ENCODE assay signal across 8 cellular contexts in the genomic region with DNA sequence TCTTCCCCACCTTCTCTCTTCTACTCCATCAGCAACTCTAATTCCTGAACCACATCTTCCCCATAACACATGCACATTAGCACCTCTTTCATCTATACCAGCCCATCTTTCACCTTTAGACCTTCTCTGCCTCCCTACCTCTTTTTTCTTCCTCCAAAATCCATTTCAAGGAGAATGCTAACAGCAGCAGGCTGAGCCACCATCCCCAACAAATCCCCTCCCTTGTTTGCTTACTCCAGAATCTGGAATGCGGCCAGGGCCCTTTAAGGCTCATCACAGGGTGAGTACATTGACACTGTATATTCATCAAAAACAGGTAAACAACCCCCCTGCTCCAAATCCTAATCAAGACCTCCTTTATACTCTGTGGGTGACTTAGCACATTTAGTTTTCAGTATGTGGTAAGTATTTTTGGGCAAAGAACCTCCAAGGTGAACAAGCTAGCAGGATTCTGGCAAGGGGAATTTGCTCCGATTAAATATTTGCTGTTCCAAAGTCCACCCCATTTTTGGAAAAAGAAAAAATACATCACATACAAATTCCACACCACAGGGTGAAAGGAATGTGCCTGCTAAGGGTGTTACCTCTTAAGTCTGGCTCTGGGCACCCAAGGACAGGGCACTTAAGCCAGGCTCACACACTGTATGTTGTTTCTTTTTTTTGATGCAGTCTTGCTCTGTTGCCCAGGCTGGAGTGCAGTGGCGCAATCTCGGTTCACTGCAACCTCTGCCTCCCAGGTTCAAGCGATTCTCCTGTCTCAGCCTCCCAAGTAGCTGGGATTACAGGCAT.
DNase-seq lines count a peak whose midpoint lies in the region; ATAC-seq and TF ChIP-seq lines count a peak whose summit lies in the region.

No MANE protein-coding gene starts in this region.

- peak overlapping the region; percentile 10 for H3K27ac ChIP-seq in suprapubic skin

- peaks cover 57% of the 10 kb centered on the region for H3K4me1 ChIP-seq in suprapubic skin

- no peaks in the 10 kb centered on the region for H3K36me3 Mint-ChIP-seq in activated T-cell treated with anti-CD3 and anti-CD28 coated beads, Interleukin-2, amount 50 U/mL, for 72 hours (ENCODE audit: insufficient read depth in 2 of 2)

- TF ChIP-seq POLR2A in suprapubic skin (IDR thresholded peaks at IDR 0.05), result no peak

- H3K27me3 Mint-ChIP-seq in activated T-cell treated with anti-CD3 and anti-CD28 coated beads, Interleukin-2, amount 50 U/mL, for 72 hours (ENCODE audit: low read depth), result no peaks in the 10 kb centered on the region

- peak overlapping the region; percentile 54 for H3K27ac Mint-ChIP-seq in activated T-cell treated with anti-CD3 and anti-CD28 coated beads, Interleukin-2, amount 50 U/mL, for 72 hours

- no peaks in the 10 kb centered on the region for H3K27me3 ChIP-seq in suprapubic skin

- ATAC-seq in activated T-cell treated with anti-CD3 and anti-CD28 coated beads, Interleukin-2, amount 50 U/mL, for 72 hours (replicated peaks in 1 of 2), result no peak

- DNase-seq in activated T-cell treated with anti-CD3 and anti-CD28 coated beads, Interleukin-2, amount 50 U/mL, for 72 hours, result no peak
- DNase-seq in activated T-cell treated with anti-CD3 and anti-CD28 coated beads, Interleukin-2, amount 50 U/mL, for 1 hour, result no peak
- peak; percentile 19 for DNase-seq in NCI-H510A treated with DMSO at 0.1 percent for 48 hours (lab: John Stamatoyannopoulos, UW)
- peak; percentile 63 for DNase-seq in epithelial cell of esophagus (ENCODE audit: low read depth)
- DNase-seq in suprapubic skin (ENCODE audit: low spot score in 2 of 2), result no peak
- DNase-seq in CD1c-positive myeloid dendritic cell (ENCODE audit: extremely low spot score), result no peak
- DNase-seq in KBM-7, result no peak
- no peak for DNase-seq in COLO829 (ENCODE audit: low spot score)

- no peaks in the 10 kb centered on the region for H3K9me3 ChIP-seq in suprapubic skin

- H3K9me3 Mint-ChIP-seq in activated T-cell treated with anti-CD3 and anti-CD28 coated beads, Interleukin-2, amount 50 U/mL, for 72 hours, result no peaks in the 10 kb centered on the region

- TF ChIP-seq EP300 in suprapubic skin (IDR thresholded peaks at IDR 0.05), result no peak

- no peaks in the 10 kb centered on the region for H3K36me3 ChIP-seq in suprapubic skin

- TF ChIP-seq CTCF in epithelial cell of esophagus (IDR thresholded peaks at IDR 0.05; ENCODE audit: insufficient read depth, low read depth, low read length, missing control alignments) (no peak), suprapubic skin (IDR thresholded peaks at IDR 0.05) (no peak)

- in situ Hi-C loops in KBM-7 (cut with MboI; ENCODE audit: low pct_unique_long_range_greater_than_20kb, low sequenced_read_pairs), result no loop called here

- WGBS in suprapubic skin, result 78% methylated on average over 5 of the region's 5 CpGs

- H3K4me1 Mint-ChIP-seq in activated T-cell treated with anti-CD3 and anti-CD28 coated beads, Interleukin-2, amount 50 U/mL, for 72 hours (ENCODE audit: low read depth), result peaks cover 100% of the 10 kb centered on the region

- peak overlapping the region; percentile 28 to 48 for H3K4me3 Mint-ChIP-seq in activated T-cell treated with anti-CD3 and anti-CD28 coated beads, Interleukin-2, amount 50 U/mL, for 72 hours

- no peak overlapping the region for H3K4me3 ChIP-seq in epithelial cell of esophagus (ENCODE audit: low read length)
- H3K4me3 ChIP-seq in suprapubic skin, result no peak overlapping the region

Comparison
In these comparisons a context has a peak if more than half of its experiments do, and no peak if none do; other contexts are left out.
1. DNase-seq: peak in NCI-H510A treated with DMSO at 0.1 percent for 48 hours (single experiment) and epithelial cell of esophagus (single experiment); none in activated T-cell treated with anti-CD3 and anti-CD28 coated beads, Interleukin-2, amount 50 U/mL, for 72 hours (0 of 2), activated T-cell treated with anti-CD3 and anti-CD28 coated beads, Interleukin-2, amount 50 U/mL, for 1 hour (single experiment), suprapubic skin (0 of 2), CD1c-positive myeloid dendritic cell (single experiment), KBM-7 (single experiment) and COLO829 (single experiment).